Comparison of ENCODE assay signal across 1 cellular context in genomic region chr20:10647909-10648308, GRCh38.
TF ChIP-seq lines count a peak whose summit lies in the region.

No MANE protein-coding gene starts in this region.

TF ChIP-seq in SK-N-SH treated with all-trans-retinoic acid at 6 μM for 48 hours, 23 proteins besides CTCF, POLR2A, EP300 and RAD21:
- TF ChIP-seq ZFP3 (CRISPR knock-in tag; IDR thresholded peaks at IDR 0.05) (no peak), TOX (CRISPR knock-in tag; IDR thresholded peaks at IDR 0.05; ENCODE audit: borderline replicate concordance) (no peak), PPARA (CRISPR knock-in tag; IDR thresholded peaks at IDR 0.05; ENCODE audit: borderline replicate concordance) (no peak), GLIS3 (CRISPR knock-in tag; IDR thresholded peaks at IDR 0.05) (no peak), ZNF8 (CRISPR knock-in tag; IDR thresholded peaks at IDR 0.05) (no peak), ZNF70 (CRISPR knock-in tag; IDR thresholded peaks at IDR 0.05) (no peak)
TF ChIP-seq in SK-N-SH treated with all-trans-retinoic acid at 6 μM for 48 hours: peak in this region for 0.
